In genomic region chr11:63993983-63994382, GRCh38 we compare ENCODE assay signal across 23 cellular contexts. TPM values are rescaled to one million over a fixed set of nuclear protein-coding genes. Genes with fewer than 3 reads are reported as not detected.
"Had no signal": no experiment of that assay in that cellular context is flagged by ENCODE, and none has a peak within 500 bp of the region (broad histone marks: within the 10 kb centered on the region; RNA-seq: fewer than 3 reads in every experiment).

No MANE protein-coding gene starts in this region.

- H3K36me3 ChIP-seq: uterus had no signal

- H3K4me1 ChIP-seq: parathyroid adenoma, right lobe of liver had no signal

- H3K4me3 ChIP-seq: right lobe of liver, skin epidermis, tibial nerve, uterus had no signal

- ATAC-seq: activated CD4-positive, CD25-positive, alpha-beta regulatory T cell treated with anti-CD3 and anti-CD28 coated beads, Interleukin-2, amount 50 U/mL, for 24 hours; stimulated activated effector memory CD8-positive, alpha-beta T cell treated with anti-CD3 and anti-CD28 coated beads, Interleukin-12 subunit alpha, Interleukin-12 subunit beta, amount 100 ng/mL, for 72 hours; stimulated activated naive CD8-positive, alpha-beta T cell treated with anti-CD3 and anti-CD28 coated beads, Interleukin-15, amount 100 ng/mL, for 72 hours had no signal

- DNase-seq: activated CD4-positive, alpha-beta T cell treated with anti-CD3 and anti-CD28 coated beads, Interleukin-2, amount 10 ng/mL, durations not matched to agents 7 days and 5 days; activated naive CD4-positive, alpha-beta T cell treated with Interleukin-2 at 50 U/mL for 16 hours; activated naive CD8-positive, alpha-beta T cell treated with anti-CD3 and anti-CD28 coated beads for 36 hours; activated T-cell treated with anti-CD3 and anti-CD28 coated beads, Interleukin-2, amount 50 U/mL, for 1 hour; amygdala; effector CD4-positive, alpha-beta T cell; immature natural killer cell; nephron progenitor cell; nucleus accumbens; right lobe of liver; stimulated activated CD4-positive, alpha-beta T cell treated with anti-CD3 and anti-CD28 coated beads, Interleukin-1b, Interleukin-23, amount 100 ng/mL, for 48 hours; stimulated activated naive CD8-positive, alpha-beta T cell treated with anti-CD3 and anti-CD28 coated beads, Interleukin-15, amount 100 ng/mL, for 72 hours; uterus had no signal

- H3K9me3 ChIP-seq: right lobe of liver, tibial nerve, uterus had no signal

- H3K27ac ChIP-seq: parathyroid adenoma, right lobe of liver, skin epidermis, tibial nerve, uterus, VCaP had no signal

- H3K27me3 ChIP-seq: right lobe of liver, tibial nerve, uterus had no signal

RNA-seq across cellular contexts. Expression of gene FLRT1, which starts 41.7 kb away (rescaled TPM):
- total RNA-seq: activated CD4-positive, alpha-beta T cell treated with anti-CD3 and anti-CD28 coated beads, Interleukin-2, amount 10 ng/mL, durations not matched to agents 7 days and 5 days; activated naive CD8-positive, alpha-beta T cell treated with anti-CD3 and anti-CD28 coated beads for 36 hours; activated T-helper 2 cell treated with anti-CD3 and anti-CD28 coated beads, Interferon-gamma antibody, Interleukin-2, Interleukin-4, amounts not matched to agents 10 μg/mL and 5 μg/mL and 100 μg/mL, durations not matched to agents 14 hours and 24 hours and 36 hours; epithelial cell of proximal tubule; myocyte; T-helper 2 cell treated with Interferon-gamma antibody and Interleukin-4, amounts not matched to agents 100 ng/mL and 5 ng/mL, for 36 hours had no signal
- polyA plus RNA-seq: immature natural killer cell had no signal
